ENCODE assay signal across 1 cellular context in the genomic region with DNA sequence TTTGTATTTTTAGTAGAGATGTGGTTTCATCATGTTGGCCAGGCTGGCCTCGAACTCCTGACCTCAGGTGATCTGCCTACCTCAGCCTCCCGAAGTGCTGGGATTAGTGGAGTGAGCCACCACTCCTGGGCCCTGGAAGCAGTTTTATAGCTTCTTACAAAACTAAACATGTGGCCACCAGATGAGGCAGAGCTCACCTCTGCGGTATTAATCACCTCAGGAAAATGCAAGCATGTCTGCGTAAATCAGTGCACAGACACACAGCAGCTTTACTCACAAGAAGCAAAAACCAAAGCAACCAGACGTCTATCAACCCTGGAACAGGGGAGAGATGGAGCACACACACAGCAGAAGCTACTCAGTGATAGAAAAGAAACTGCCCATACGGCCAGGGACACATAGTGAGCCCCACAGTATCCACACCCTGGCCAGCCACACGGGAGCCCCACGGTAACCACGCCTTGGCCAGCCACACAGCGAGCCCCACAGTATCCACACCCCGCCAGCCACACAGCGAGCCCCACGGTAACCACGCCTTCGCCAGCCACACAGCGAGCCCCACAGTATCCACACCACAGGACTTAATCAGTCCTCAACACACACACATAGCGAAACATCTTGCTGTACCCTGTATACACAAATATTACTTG.
TF ChIP-seq lines count a peak whose summit lies in the region.

No MANE protein-coding gene starts in this region.

TF ChIP-seq in IMR-90, 13 proteins besides CTCF, POLR2A, EP300 and RAD21:
- TF ChIP-seq RCOR1 (IDR thresholded peaks at IDR 0.05; ENCODE audit: insufficient replicate concordance, low read length), result no peak
- no peak for TF ChIP-seq FOS (IDR thresholded peaks at IDR 0.05; ENCODE audit: low read depth, low read length)
- TF ChIP-seq, protein P1, sequence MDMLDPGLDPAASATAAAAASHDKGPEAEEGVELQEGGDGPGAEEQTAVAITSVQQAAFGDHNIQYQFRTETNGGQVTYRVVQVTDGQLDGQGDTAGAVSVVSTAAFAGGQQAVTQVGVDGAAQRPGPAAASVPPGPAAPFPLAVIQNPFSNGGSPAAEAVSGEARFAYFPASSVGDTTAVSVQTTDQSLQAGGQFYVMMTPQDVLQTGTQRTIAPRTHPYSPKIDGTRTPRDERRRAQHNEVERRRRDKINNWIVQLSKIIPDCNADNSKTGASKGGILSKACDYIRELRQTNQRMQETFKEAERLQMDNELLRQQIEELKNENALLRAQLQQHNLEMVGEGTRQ (IDR thresholded peaks at IDR 0.05; ENCODE audit: low read depth, low read length), result no peak
- TF ChIP-seq CHD1 (IDR thresholded peaks at IDR 0.05; ENCODE audit: low read depth, low read length), result no peak
